15 cellular contexts compared by ENCODE assay signal in the genomic region with DNA sequence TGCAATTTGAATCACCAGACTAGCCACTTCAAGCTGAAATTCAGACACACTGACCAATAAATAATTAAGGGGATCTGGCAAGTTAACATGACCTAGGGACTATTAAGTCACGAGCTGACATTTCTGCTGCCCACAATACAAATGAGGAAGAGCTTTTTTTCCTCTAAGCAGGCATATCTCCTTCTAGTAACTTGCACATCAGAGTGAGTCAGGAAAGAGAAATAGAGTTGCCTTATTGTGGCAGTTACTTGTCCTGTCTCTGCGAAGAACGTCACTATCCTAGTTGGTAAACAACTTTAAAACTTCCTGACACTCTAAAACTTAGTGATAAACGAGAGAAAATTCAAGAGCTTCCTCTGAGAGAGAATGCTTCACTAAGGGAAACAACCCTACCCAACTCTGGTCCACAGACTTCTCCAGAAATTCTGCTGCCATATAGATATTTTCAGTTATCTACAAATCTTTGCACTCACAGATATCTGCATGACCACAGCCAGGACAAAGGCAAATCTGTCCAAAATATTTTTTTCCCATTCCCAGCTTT.
"Had no signal": no experiment of that assay in that cellular context is flagged by ENCODE, and none has a peak within 500 bp of the region (broad histone marks: within the 10 kb centered on the region; RNA-seq: fewer than 3 reads in every experiment).

No MANE protein-coding gene starts in this region.

- ATAC-seq: left cardiac atrium; natural killer cell treated with Interleukin-12 subunit alpha and Interleukin-12 subunit beta and Interleukin-15 and Interleukin-18, amount 100 ng/mL, for 72 hours had no signal

- DNase-seq: activated CD4-positive, alpha-beta T cell treated with anti-CD3 and anti-CD28 coated beads, Interleukin-2, amount 50 U/mL, for 1 hour; activated naive CD4-positive, alpha-beta T cell; activated naive CD8-positive, alpha-beta T cell treated with anti-CD3 and anti-CD28 coated beads, Interleukin-2, amount 10 ng/mL, durations not matched to agents 7 days and 5 days; brain microvascular endothelial cell; cortex of kidney; effector memory CD4-positive, alpha-beta T cell; heart left ventricle; left cardiac atrium; mammary epithelial cell; stimulated activated CD4-positive, alpha-beta T cell treated with anti-CD3 and anti-CD28 coated beads, Interleukin-15, amount 100 ng/mL, for 24 hours; stimulated activated CD4-positive, alpha-beta T cell treated with anti-CD3 and anti-CD28 coated beads, Interleukin-4, amount 100 ng/mL, for 1 hour; stimulated activated naive CD4-positive, alpha-beta T cell; substantia nigra; T-helper 2 cell had no signal
